ENCODE assay signal across 15 cellular contexts in genomic region chr4:102511830-102512605, GRCh38. TPM values are rescaled to one million over a fixed set of nuclear protein-coding genes. Genes with fewer than 3 reads are reported as not detected.
DNase-seq lines count a peak whose midpoint lies in the region; ATAC-seq, FAIRE-seq and TF ChIP-seq lines count a peak whose summit lies in the region.
"Had no signal": no experiment of that assay in that cellular context is flagged by ENCODE, and none has a peak within 500 bp of the region (broad histone marks: within the 10 kb centered on the region; RNA-seq: fewer than 3 reads in every experiment).

No MANE protein-coding gene starts in this region.

- in situ Hi-C loops in GM12878 (cut with MboI), result no loop called here

- H3K4me3 ChIP-seq in GM12878 (no peak overlapping the region), endodermal cell (ENCODE audit: low read length) (no peak overlapping the region)
- H3K4me3 ChIP-seq in naive thymus-derived CD4-positive, alpha-beta T cell (ENCODE audit: low read length), result no peak overlapping the region

- no peak overlapping the region for H3K9ac ChIP-seq in GM12878 (ENCODE audit: control insufficient read depth, insufficient read depth, low read length)
- H3K9ac ChIP-seq in endodermal cell (ENCODE audit: extremely low read depth, low read length, poor library complexity, severe bottlenecking), result no peak overlapping the region

- no TSS peak for BruUV-seq in GM12878 (replicated peaks; lab: Mats Ljungman, UMichigan)

- H3K27me3 Mint-ChIP-seq in activated naive CD8-positive, alpha-beta T cell treated with anti-CD3 and anti-CD28 coated beads, Interleukin-2, amount 10 ng/mL, durations not matched to agents 7 days and 5 days, result no peaks in the 10 kb centered on the region
- H3K27me3 Mint-ChIP-seq in activated naive CD8-positive, alpha-beta T cell treated with anti-CD3 and anti-CD28 coated beads, Interleukin-2, amount 50 U/mL, for 24 hours, result no peaks in the 10 kb centered on the region
- H3K27me3 Mint-ChIP-seq in naive thymus-derived CD4-positive, alpha-beta T cell, result no peaks in the 10 kb centered on the region
- H3K27me3 Mint-ChIP-seq in endodermal cell (ENCODE audit: insufficient read depth), result no peaks in the 10 kb centered on the region
- H3K27me3 Mint-ChIP-seq: IgD-negative memory B cell had no signal

- no peak overlapping the region for H3K4me2 ChIP-seq in GM12878 (ENCODE audit: control insufficient read depth, insufficient read depth)

- H3K79me2 ChIP-seq in GM12878 (ENCODE audit: control insufficient read depth, insufficient read depth, low read length), result peaks cover 95% of the 10 kb centered on the region

- TF ChIP-seq EP300 in GM12878 (IDR thresholded peaks at IDR 0.05; ENCODE audit: borderline replicate concordance in 1 of 2, control insufficient read depth in 1 of 2, low read depth in 2 of 2, low read length in 2 of 2), result no peak

- peaks cover 41% of the 10 kb centered on the region for H3K4me1 Mint-ChIP-seq in activated naive CD8-positive, alpha-beta T cell treated with anti-CD3 and anti-CD28 coated beads, Interleukin-2, amount 10 ng/mL, durations not matched to agents 7 days and 5 days
- H3K4me1 Mint-ChIP-seq in activated naive CD8-positive, alpha-beta T cell treated with anti-CD3 and anti-CD28 coated beads, Interleukin-2, amount 50 U/mL, for 24 hours, result peaks cover 76% of the 10 kb centered on the region
- H3K4me1 Mint-ChIP-seq in naive thymus-derived CD4-positive, alpha-beta T cell, result peaks cover 37 to 84% (median 68%) of the 10 kb centered on the region in 7 donors
- H3K4me1 Mint-ChIP-seq in endodermal cell, result no peaks in the 10 kb centered on the region

- H3K9me3 ChIP-seq in GM12878 (replicated peaks; ENCODE audit: control insufficient read depth, insufficient read depth, low read length) (peaks cover 7% of the 10 kb centered on the region), endodermal cell (ENCODE audit: control insufficient read depth, low read length) (peaks cover 10% of the 10 kb centered on the region)
- peaks cover 0 to 6% (median 0%) of the 10 kb centered on the region in 3 experiments for H3K9me3 ChIP-seq in naive thymus-derived CD4-positive, alpha-beta T cell (ENCODE audit: control insufficient read depth in 2 of 3, low read length in 3 of 3)

- H3K27ac ChIP-seq in GM12878 (ENCODE audit: control insufficient read depth, insufficient read depth) (no peak overlapping the region), endodermal cell (ENCODE audit: low read depth, low read length) (no peak overlapping the region), foreskin keratinocyte (no peak overlapping the region)
- no peak overlapping the region for H3K27ac ChIP-seq in naive thymus-derived CD4-positive, alpha-beta T cell (ENCODE audit: low read depth, low read length)
- H3K27ac ChIP-seq: C4-2B had no signal

- SMC1A ChIA-PET in GM12878 (lab: Charles Lee; ENCODE audit: uncharacterized antibody, unreplicated experiment), result interaction anchor here (1.0 to 2.2 kb wide), 8 partner anchors 8 to 81 kb away, joined by 3 to 14 read pairs (median 6); no protein-coding TSS in a partner anchor

- RAD21 ChIA-PET in GM12878 (lab: Charles Lee; ENCODE audit: unreplicated experiment), result interaction anchor here (0.8 to 1.3 kb wide), 4 partner anchors 8 to 97 kb away, joined by 3 to 4 read pairs (median 4); no protein-coding TSS in a partner anchor

- no peak overlapping the region for H3K4me3 Mint-ChIP-seq in activated naive CD8-positive, alpha-beta T cell treated with anti-CD3 and anti-CD28 coated beads, Interleukin-2, amount 10 ng/mL, durations not matched to agents 7 days and 5 days
- no peak overlapping the region for H3K4me3 Mint-ChIP-seq in activated naive CD8-positive, alpha-beta T cell treated with anti-CD3 and anti-CD28 coated beads, Interleukin-2, amount 50 U/mL, for 24 hours
- H3K4me3 Mint-ChIP-seq in naive thymus-derived CD4-positive, alpha-beta T cell, result no peak overlapping the region
- H3K4me3 Mint-ChIP-seq in endodermal cell, result no peak overlapping the region
- H3K4me3 Mint-ChIP-seq: IgD-negative memory B cell had no signal

- CTCF ChIA-PET in GM12878 (lab: Yijun Ruan, JAX), result interaction anchor here (0.6 to 3.7 kb wide), 4 partner anchors 8 to 63 kb away, joined by 3 to 16 read pairs (median 4); no protein-coding TSS in a partner anchor
- CTCF ChIA-PET in naive thymus-derived CD4-positive, alpha-beta T cell (lab: Charles Lee), result interaction anchor here (0.5 kb wide), 1 partner anchor 28 kb away, joined by 3 read pairs; no protein-coding TSS in a partner anchor

- intact Hi-C loops in GM12878 (cut with micrococcal nuclease; ENCODE audit: unreplicated experiment), result no loop called here
- intact Hi-C loops in naive thymus-derived CD4-positive, alpha-beta T cell (cut with micrococcal nuclease), result loop anchor here in 1 of 2 donors (1.0 kb wide), 1 partner anchor 8 kb away; no protein-coding TSS in a partner anchor

- no peaks in the 10 kb centered on the region for H3K27me3 ChIP-seq in GM12878 (replicated peaks in 1 of 2; ENCODE audit: control insufficient read depth in 2 of 2, insufficient read depth in 2 of 2, low read length in 1 of 2)
- H3K27me3 ChIP-seq in naive thymus-derived CD4-positive, alpha-beta T cell (ENCODE audit: control insufficient read depth in 2 of 2, insufficient read depth in 2 of 2, low read length in 2 of 2), result no peaks in the 10 kb centered on the region
- H3K27me3 ChIP-seq in endodermal cell (ENCODE audit: control insufficient read depth, insufficient read depth, low read length, poor library complexity, severe bottlenecking), result no peaks in the 10 kb centered on the region
- no peaks in the 10 kb centered on the region for H3K27me3 ChIP-seq in foreskin keratinocyte

- FAIRE-seq in GM12878 (lab: Jason Lieb, UNC) (no peak), urothelium cell line (lab: Jason Lieb, UNC) (peak; percentile 5)
- FAIRE-seq: A204.1 had no signal

- peak; percentile 16 for ATAC-seq in activated naive CD8-positive, alpha-beta T cell treated with anti-CD3 and anti-CD28 coated beads, Interleukin-2, amount 10 ng/mL, durations not matched to agents 7 days and 5 days (ENCODE audit: low read depth)
- ATAC-seq in activated naive CD8-positive, alpha-beta T cell treated with anti-CD3 and anti-CD28 coated beads, Interleukin-2, amount 50 U/mL, for 24 hours, result no peak
- no peak for ATAC-seq in GM12878
- ATAC-seq in naive thymus-derived CD4-positive, alpha-beta T cell, result peak; percentile 15
- no peak for ATAC-seq in foreskin keratinocyte

- peaks cover 8% of the 10 kb centered on the region for H3K9me3 Mint-ChIP-seq in activated naive CD8-positive, alpha-beta T cell treated with anti-CD3 and anti-CD28 coated beads, Interleukin-2, amount 10 ng/mL, durations not matched to agents 7 days and 5 days
- peaks cover 14% of the 10 kb centered on the region for H3K9me3 Mint-ChIP-seq in activated naive CD8-positive, alpha-beta T cell treated with anti-CD3 and anti-CD28 coated beads, Interleukin-2, amount 50 U/mL, for 24 hours
- H3K9me3 Mint-ChIP-seq in naive thymus-derived CD4-positive, alpha-beta T cell, result peaks cover 2 to 36% (median 16%) of the 10 kb centered on the region in 11 donors
- H3K9me3 Mint-ChIP-seq in endodermal cell, result peaks cover 14% of the 10 kb centered on the region

- no peak overlapping the region for H2AFZ ChIP-seq in GM12878 (ENCODE audit: control insufficient read depth, low read depth, low read length)

- no peak overlapping the region for H3K27ac Mint-ChIP-seq in activated naive CD8-positive, alpha-beta T cell treated with anti-CD3 and anti-CD28 coated beads, Interleukin-2, amount 10 ng/mL, durations not matched to agents 7 days and 5 days
- no peak overlapping the region for H3K27ac Mint-ChIP-seq in activated naive CD8-positive, alpha-beta T cell treated with anti-CD3 and anti-CD28 coated beads, Interleukin-2, amount 50 U/mL, for 24 hours
- peak overlapping the region in 2 of 9 donors; percentile 36 to 56 for H3K27ac Mint-ChIP-seq in naive thymus-derived CD4-positive, alpha-beta T cell
- H3K27ac Mint-ChIP-seq in endodermal cell, result no peak overlapping the region

- peaks cover 69% of the 10 kb centered on the region for H3K36me3 Mint-ChIP-seq in activated naive CD8-positive, alpha-beta T cell treated with anti-CD3 and anti-CD28 coated beads, Interleukin-2, amount 10 ng/mL, durations not matched to agents 7 days and 5 days
- peaks cover 82% of the 10 kb centered on the region for H3K36me3 Mint-ChIP-seq in activated naive CD8-positive, alpha-beta T cell treated with anti-CD3 and anti-CD28 coated beads, Interleukin-2, amount 50 U/mL, for 24 hours (ENCODE audit: low read depth)
- peaks cover 14 to 61% (median 44%) of the 10 kb centered on the region in 5 donors for H3K36me3 Mint-ChIP-seq in naive thymus-derived CD4-positive, alpha-beta T cell
- H3K36me3 Mint-ChIP-seq in endodermal cell (ENCODE audit: low read depth), result peaks cover 3% of the 10 kb centered on the region

- no peak for DNase-seq in activated naive CD8-positive, alpha-beta T cell treated with anti-CD3 and anti-CD28 coated beads, Interleukin-2, amount 10 ng/mL, durations not matched to agents 7 days and 5 days
- DNase-seq in activated naive CD8-positive, alpha-beta T cell treated with anti-CD3 and anti-CD28 coated beads, Interleukin-2, amount 50 U/mL, for 24 hours, result no peak
- DNase-seq in GM12878 (ENCODE audit: low read depth, low spot score) (no peak), urothelium cell line (ENCODE audit: low spot score) (no peak), NCI-H146 (lab: John Stamatoyannopoulos, UW) (no peak), endodermal cell (no peak), foreskin keratinocyte (no peak)
- no peak for DNase-seq in naive thymus-derived CD4-positive, alpha-beta T cell
- DNase-seq: DMS53, NCI-H1436, NCI-H2081, NCI-H510A treated with DMSO at 0.1 percent for 48 hours had no signal

- TF ChIP-seq RAD21 in GM12878 (IDR thresholded peaks at IDR 0.05; ENCODE audit: insufficient read depth, low read depth, low read length), result no peak

- POLR2A ChIA-PET in activated naive CD8-positive, alpha-beta T cell treated with anti-CD3 and anti-CD28 coated beads, Interleukin-2, amount 10 ng/mL, durations not matched to agents 7 days and 5 days (lab: Charles Lee), result interaction anchor here (0.7 to 1.9 kb wide), 3 partner anchors 10 to 11 kb away, joined by 3 to 7 read pairs (median 6); partner anchors contain the start of gene NFKB1
- POLR2A ChIA-PET in GM12878 (lab: Charles Lee), result interaction anchor here (0.6 to 1.5 kb wide), 9 partner anchors 8 to 316 kb away, joined by 3 to 7 read pairs (median 4); partner anchors contain the start of gene UBE2D3
- POLR2A ChIA-PET in naive thymus-derived CD4-positive, alpha-beta T cell (lab: Charles Lee), result interaction anchor here (0.6 to 1.5 kb wide), 6 partner anchors 9 to 100 kb away, joined by 3 to 7 read pairs (median 3); partner anchors contain the start of gene NFKB1

- no peak for TF ChIP-seq POLR2A in GM12878 (IDR thresholded peaks at IDR 0.05; ENCODE audit: low read depth, low read length)

- H3K36me3 ChIP-seq in GM12878 (ENCODE audit: control insufficient read depth in 2 of 2, insufficient read depth in 2 of 2, low read length in 1 of 2), result peaks cover 0 to 7% of the 10 kb centered on the region in 2 experiments; a peak in 2 of 4 replicates
- H3K36me3 ChIP-seq in naive thymus-derived CD4-positive, alpha-beta T cell (ENCODE audit: control insufficient read depth in 2 of 3, insufficient read depth in 3 of 3, low read length in 3 of 3), result no peaks in the 10 kb centered on the region
- no peaks in the 10 kb centered on the region for H3K36me3 ChIP-seq in endodermal cell (ENCODE audit: control insufficient read depth, insufficient read depth, low read length)

- H4K20me1 ChIP-seq in GM12878 (ENCODE audit: control insufficient read depth, insufficient read depth), result no peaks in the 10 kb centered on the region

- H3K4me1 ChIP-seq in GM12878 (ENCODE audit: control insufficient read depth, insufficient read depth, low read length) (no peaks in the 10 kb centered on the region), endodermal cell (ENCODE audit: control insufficient read depth, insufficient read depth, low read length) (no peaks in the 10 kb centered on the region), foreskin keratinocyte (no peaks in the 10 kb centered on the region)
- peaks cover 0 to 7% of the 10 kb centered on the region in 2 donors for H3K4me1 ChIP-seq in naive thymus-derived CD4-positive, alpha-beta T cell (ENCODE audit: control insufficient read depth in 2 of 2, insufficient read depth in 2 of 2, low read length in 2 of 2)

- WGBS in GM12878 (ENCODE audit: insufficient coverage, insufficient replicate concordance, low lambda C conversion rate, missing lambda C conversion rate), result 91% methylated on average over 5 of the region's 5 CpGs
- 90 to 100% methylated on average over 1 to 5 of the region's 5 CpGs for WGBS in endodermal cell (ENCODE audit: insufficient coverage in 1 of 2, insufficient read length in 1 of 2), 2 experiments

- no peak for TF ChIP-seq CTCF in GM12878 (IDR thresholded peaks at IDR 0.05 in 2 of 3, conservative IDR thresholded peaks at IDR 0.05 in 1 of 3; ENCODE audit: control insufficient read depth in 2 of 3, extremely low read depth in 1 of 3, insufficient read depth in 1 of 3, low read depth in 3 of 3, low read length in 3 of 3)
- no peak for TF ChIP-seq CTCF in endodermal cell (conservative IDR thresholded peaks at IDR 0.05)
- no peak for TF ChIP-seq CTCF in foreskin keratinocyte (conservative IDR thresholded peaks at IDR 0.05)

RNA-seq across cellular contexts. Expression of gene NFKB1, which starts 10.9 kb away (rescaled TPM):
- total RNA-seq in activated naive CD8-positive, alpha-beta T cell treated with anti-CD3 and anti-CD28 coated beads, Interleukin-2, amount 10 ng/mL, durations not matched to agents 7 days and 5 days, result 100 to 1,000 TPM; 129 to 130 TPM
- total RNA-seq in GM12878 (2013; cell fraction: nucleolus; rRNA removed), result 92.3 and 97.9 TPM in 2 replicates
- 51.0 and 53.0 TPM in 2 replicates for total RNA-seq in GM12878 (2014; rRNA removed)
- total RNA-seq in GM12878 (2014; rRNA removed; fragmentation: Illumina TruSeq; extraction: Trizol), result 67.4 and 68.6 TPM in 2 replicates
- total RNA-seq in GM12878 (2021), result 106 and 110 TPM in 2 replicates
- 43.4 TPM for polyA plus RNA-seq in GM12878 (2011; ENCODE audit: low read depth)
- polyA plus RNA-seq in GM12878 (2011; rRNA removed), result 67.0 and 69.7 TPM in 2 replicates
- 66.5 and 76.6 TPM in 2 replicates for polyA plus RNA-seq in GM12878 (2011; cell fraction: cytosol; rRNA removed)
- 68.3 and 72.4 TPM in 2 replicates for polyA plus RNA-seq in GM12878 (2011; cell fraction: nucleus; rRNA removed)
- 46.4 and 59.8 TPM in 2 replicates for polyA plus RNA-seq in GM12878 (2012)
- 82.1 and 85.3 TPM in 2 replicates for polyA plus RNA-seq in GM12878 (2014; fragmentation: Illumina TruSeq; extraction: Trizol)
- 10 to 100 TPM; 20.8 to 32.7 TPM for polyA plus RNA-seq in GM12878 (2014; fragmentation: Nextera tagmentation; extraction: Ambion mirVana)
- 61.6 and 62.3 TPM in 2 replicates for polyA plus RNA-seq in GM12878 (2014; rRNA removed)
- polyA plus RNA-seq in GM12878 (2016; fragmentation: Nextera tagmentation; extraction: Ambion mirVana), result 1 to 10 TPM; 8.7 to 9.0 TPM
- polyA minus RNA-seq in GM12878 (2011; rRNA and poly(A)+ RNA removed), result 104 and 111 TPM in 2 replicates
- 35.4 and 41.8 TPM in 2 replicates for polyA minus RNA-seq in GM12878 (2011; cell fraction: cytosol; rRNA and poly(A)+ RNA removed)
- 42.3 and 64.8 TPM in 2 replicates for polyA minus RNA-seq in GM12878 (2011; cell fraction: nucleus; rRNA and poly(A)+ RNA removed)
- total RNA-seq in naive thymus-derived CD4-positive, alpha-beta T cell, result 100 to 1,000 TPM in 3 of 5 experiments, 10 to 100 TPM in 2; 80.9 to 167 (median 136) TPM
- polyA plus RNA-seq in naive thymus-derived CD4-positive, alpha-beta T cell, result 10 to 100 TPM; 18.2 to 33.2 TPM
- 1 to 10 TPM; 4.4 to 5.6 TPM for total RNA-seq in endodermal cell
- 5.8 TPM for polyA plus RNA-seq in endodermal cell (2013, experiment 1 of 2)
- polyA plus RNA-seq in endodermal cell (2013, experiment 2 of 2), result 5.8 TPM
- total RNA-seq in foreskin keratinocyte, result 41.4 and 48.4 TPM in 2 replicates
- 15.0 and 20.4 TPM in 2 replicates for polyA plus RNA-seq in foreskin keratinocyte

Comparison
In these comparisons a context has a peak if more than half of its experiments do, and no peak if none do; other contexts are left out.
1. ATAC-seq: peak in activated naive CD8-positive, alpha-beta T cell treated with anti-CD3 and anti-CD28 coated beads, Interleukin-2, amount 10 ng/mL, durations not matched to agents 7 days and 5 days (single experiment) and naive thymus-derived CD4-positive, alpha-beta T cell (single experiment); none in activated naive CD8-positive, alpha-beta T cell treated with anti-CD3 and anti-CD28 coated beads, Interleukin-2, amount 50 U/mL, for 24 hours (single experiment), GM12878 (single experiment) and foreskin keratinocyte (single experiment).